ENCODE assay signal across 8 cellular contexts in genomic region chr2:32165027-32165347, GRCh38. TPM values are rescaled to one million over a fixed set of nuclear protein-coding genes. Genes with fewer than 3 reads are reported as not detected.
DNase-seq lines count a peak whose midpoint lies in the region; ATAC-seq, FAIRE-seq and TF ChIP-seq lines count a peak whose summit lies in the region.
"Not testable (repeated sequence)": the region's sequence is repeated elsewhere in the genome, so short reads cannot be mapped to it uniquely, and the experiment has no call there.

No MANE protein-coding gene starts in this region.

- not testable (repeated sequence) for H4K20me1 ChIP-seq in IMR-90 (ENCODE audit: insufficient read depth, low read length); SU-DHL-6 (ENCODE audit: low read depth, low read length); HepG2 (ENCODE audit: insufficient read depth, low read length)

- H4K5ac ChIP-seq in IMR-90 (ENCODE audit: low read depth, low read length), result peak overlapping the region; percentile 49; the same call in 1 of the 2 replicates

- H2BK5ac ChIP-seq in IMR-90 (ENCODE audit: low read depth, low read length, poor library complexity, severe bottlenecking); trophoblast cell (ENCODE audit: low read depth, low read length, poor library complexity): not testable (repeated sequence)

- not testable (repeated sequence) for TF ChIP-seq EP300 in esophagus muscularis mucosa (IDR thresholded peaks at IDR 0.05); HepG2 (IDR thresholded peaks at IDR 0.05; ENCODE audit: low read depth in 2 of 2, low read length in 2 of 2); HepG2 (CRISPR knock-in tag; IDR thresholded peaks at IDR 0.05; ENCODE audit: borderline replicate concordance)

- H2BK15ac ChIP-seq in IMR-90 (ENCODE audit: low read depth, low read length), result not testable (repeated sequence)

- not testable (repeated sequence) for H3K9me1 ChIP-seq in IMR-90 (ENCODE audit: insufficient read depth, low read length)

- intact Hi-C loops in IMR-90 (cut with micrococcal nuclease); upper lobe of right lung (cut with DNase I): not testable (repeated sequence)
- intact Hi-C loops in ascending aorta (cut with DNase I), result loop anchor here (1.0 to 5.0 kb wide), 5 partner anchors 102 to 1432 kb away; partner anchors contain the start of genes BIRC6, FAM98A, MEMO1 and SPAST
- intact Hi-C loops in esophagus muscularis mucosa (cut with DNase I), result loop anchor here (5.0 kb wide), 1 partner anchor 103 kb away; the partner anchor contains the start of gene SPAST
- intact Hi-C loops in HepG2 (cut with micrococcal nuclease; ENCODE audit: unreplicated experiment), result loop anchor here (1.0 to 2.0 kb wide), 2 partner anchors 112 to 164 kb away; partner anchors contain the start of gene YIPF4

- H3K4me1 ChIP-seq in IMR-90 (ENCODE audit: control insufficient read depth, insufficient read depth, low read length); ascending aorta; trophoblast cell (ENCODE audit: control insufficient read depth in 1 of 2, insufficient read depth in 2 of 2, low read length in 2 of 2): not testable (repeated sequence)
- peaks cover 15 to 28% (median 24%) of the 10 kb centered on the region in 4 donors for H3K4me1 ChIP-seq in esophagus muscularis mucosa
- H3K4me1 ChIP-seq in HepG2 (ENCODE audit: insufficient read depth, low read length), result peaks cover 22% of the 10 kb centered on the region
- peaks cover 14% of the 10 kb centered on the region for H3K4me1 ChIP-seq in upper lobe of right lung

- not testable (repeated sequence) for TF ChIP-seq CTCF in GM12864 (IDR thresholded peaks at IDR 0.05; ENCODE audit: low read depth, low read length, missing control alignments); IMR-90 (conservative IDR thresholded peaks at IDR 0.05; ENCODE audit: low read depth, low read length); SU-DHL-6 (IDR thresholded peaks at IDR 0.05; ENCODE audit: insufficient read depth, low read length, poor library complexity, severe bottlenecking); ascending aorta (IDR thresholded peaks at IDR 0.05); esophagus muscularis mucosa (IDR thresholded peaks at IDR 0.05); HepG2 (CRISPR knock-in tag; IDR thresholded peaks at IDR 0.05); upper lobe of right lung (IDR thresholded peaks at IDR 0.05)

- 0 out of 2 replicates have a peak overlapping the region, but pooled peaks have one; percentile 40 for H3K14ac ChIP-seq in IMR-90 (replicated peaks; ENCODE audit: low read depth, low read length)
- not testable (repeated sequence) for H3K14ac ChIP-seq in trophoblast cell (ENCODE audit: low read length)

- WGBS in IMR-90 (ENCODE audit: extremely low coverage in 2 of 2, insufficient read length in 1 of 2), 2 experiments, result 0% methylated on average over 4 of the region's 13 CpGs; no CpG with 5 or more reads in 1 of the 2 experiments
- 5% methylated on average over 13 of the region's 13 CpGs for WGBS in esophagus muscularis mucosa
- 5% methylated on average over 13 of the region's 13 CpGs for WGBS in HepG2 (ENCODE audit: low lambda C conversion rate)
- no CpG with 5 or more reads among the region's 13 CpGs for WGBS in trophoblast cell (ENCODE audit: extremely low coverage, insufficient coverage, insufficient read length)

- H4K12ac ChIP-seq in trophoblast cell (ENCODE audit: low read depth, low read length), result not testable (repeated sequence)

- H4K8ac ChIP-seq in IMR-90 (ENCODE audit: low read depth in 2 of 2, low read length in 2 of 2) (peak overlapping the region; percentile 77; a peak in 3 of 4 replicates), trophoblast cell (ENCODE audit: low read depth, low read length) (peak overlapping the region; percentile 31)

- TF ChIP-seq RAD21 in IMR-90 (IDR thresholded peaks at IDR 0.05; ENCODE audit: low read length); HepG2 (CRISPR knock-in tag; IDR thresholded peaks at IDR 0.05): not testable (repeated sequence)

- not testable (repeated sequence) for H3K18ac ChIP-seq in IMR-90 (ENCODE audit: low read depth, low read length); trophoblast cell (ENCODE audit: low read length)

- H3K56ac ChIP-seq in IMR-90 (ENCODE audit: extremely low read depth, insufficient read depth, low read length), result not testable (repeated sequence)

- TF ChIP-seq POLR2A in IMR-90 (IDR thresholded peaks at IDR 0.05; ENCODE audit: low read depth, low read length); esophagus muscularis mucosa (IDR thresholded peaks at IDR 0.05; ENCODE audit: low read depth); HepG2 (IDR thresholded peaks at IDR 0.05; ENCODE audit: insufficient read depth in 1 of 2, low read depth in 2 of 2, low read length in 2 of 2): not testable (repeated sequence)

- not testable (repeated sequence) for H3K23ac ChIP-seq in IMR-90 (ENCODE audit: low read depth, low read length); trophoblast cell (ENCODE audit: low read length)

- not testable (repeated sequence) for H3K9me2 ChIP-seq in SU-DHL-6 (replicated peaks; ENCODE audit: insufficient read depth, low read length)

- CTCF ChIA-PET in IMR-90 (lab: Yijun Ruan, JAX); HepG2 (lab: Yijun Ruan, JAX; ENCODE audit: low intra/inter-chr PET ratio, low total read pairs): not testable (repeated sequence)

- peak overlapping the region; percentile 71 for H2AFZ ChIP-seq in IMR-90 (replicated peaks; ENCODE audit: low read length, poor library complexity)
- H2AFZ ChIP-seq in SU-DHL-6 (ENCODE audit: low read depth, low read length, severe bottlenecking), result peak overlapping the region; percentile 57
- H2AFZ ChIP-seq in HepG2 (ENCODE audit: low read length); trophoblast cell (ENCODE audit: insufficient read depth, low read length, poor library complexity): not testable (repeated sequence)

- H3K9ac ChIP-seq in IMR-90 (ENCODE audit: low read depth, low read length), result peak overlapping the region; percentile 77
- peak overlapping the region; percentile 75 for H3K9ac ChIP-seq in SU-DHL-6 (ENCODE audit: low read length)
- H3K9ac ChIP-seq in HepG2 (ENCODE audit: insufficient read depth, low read depth, low read length), result peak overlapping the region; percentile 89
- H3K9ac ChIP-seq in trophoblast cell (ENCODE audit: low read length), result not testable (repeated sequence)

- H2BK120ac ChIP-seq in IMR-90 (ENCODE audit: low read depth, low read length); trophoblast cell (ENCODE audit: insufficient read depth, low read length, poor library complexity): not testable (repeated sequence)

- H3K4me2 ChIP-seq in IMR-90 (ENCODE audit: low read depth, low read length), result peak overlapping the region; percentile 77; the same call in 1 of the 2 replicates
- H3K4me2 ChIP-seq in SU-DHL-6 (ENCODE audit: low read depth, low read length, poor library complexity, severe bottlenecking), result peak overlapping the region; percentile 97
- peak overlapping the region; percentile 66 for H3K4me2 ChIP-seq in HepG2 (ENCODE audit: low read depth, low read length)
- peak overlapping the region; percentile 69 for H3K4me2 ChIP-seq in trophoblast cell (ENCODE audit: low read length)

- H3K27me3 ChIP-seq in IMR-90 (ENCODE audit: control insufficient read depth, insufficient read depth, low read length); SU-DHL-6 (ENCODE audit: low read length); ascending aorta; esophagus muscularis mucosa; HepG2 (ENCODE audit: control insufficient read depth in 1 of 2, insufficient read depth in 2 of 2, low read length in 2 of 2); trophoblast cell (ENCODE audit: insufficient read depth, low read length); upper lobe of right lung: not testable (repeated sequence)

- H3K4ac ChIP-seq in IMR-90 (ENCODE audit: low read depth, low read length), result 0 out of 2 replicates have a peak overlapping the region, but pooled peaks have one; percentile 45
- not testable (repeated sequence) for H3K4ac ChIP-seq in trophoblast cell (ENCODE audit: low read depth, low read length)

- H2AK9ac ChIP-seq in IMR-90 (replicated peaks; ENCODE audit: low read depth, low read length, poor library complexity), result not testable (repeated sequence)

- POLR2A ChIA-PET in IMR-90 (lab: Charles Lee; ENCODE audit: unreplicated experiment) (interaction anchor here (1.0 kb wide), 1 partner anchor 103 kb away, joined by 3 read pairs; no protein-coding TSS in a partner anchor), HepG2 (lab: Yijun Ruan, JAX) (interaction anchor here (0.7 to 2.3 kb wide), 33 partner anchors 8 to 1434 kb away, joined by 3 to 62 read pairs (median 5); partner anchors contain the start of genes DPY30, FAM98A, NLRC4 and SPAST)

- ATAC-seq in IMR-90 (ENCODE audit: low read depth) (peak; percentile 27), HepG2 (peak; percentile 28)
- not testable (repeated sequence) for ATAC-seq in upper lobe of right lung

- H2BK20ac ChIP-seq in IMR-90 (ENCODE audit: low read depth, low read length), result not testable (repeated sequence)

- dilution Hi-C loops in IMR-90 (cut with HindIII; ENCODE audit: low sequenced_read_pairs, unreplicated experiment), result not testable (repeated sequence)

- H3F3A ChIP-seq in SU-DHL-6 (ENCODE audit: insufficient read depth), result peaks cover 32% of the 10 kb centered on the region

- H3K79me2 ChIP-seq in SU-DHL-6 (ENCODE audit: insufficient read depth, low read length) (peaks cover 35% of the 10 kb centered on the region), HepG2 (ENCODE audit: insufficient read depth, low read length) (peaks cover 34% of the 10 kb centered on the region)
- not testable (repeated sequence) for H3K79me2 ChIP-seq in trophoblast cell (ENCODE audit: control insufficient read depth, insufficient read depth, low read length, poor library complexity)

- not testable (repeated sequence) for H2BK12ac ChIP-seq in trophoblast cell (ENCODE audit: low read length)

- H3K9me3 ChIP-seq in IMR-90 (ENCODE audit: control insufficient read depth, insufficient read depth, low read length); SU-DHL-6 (ENCODE audit: insufficient read depth, low read length); ascending aorta; esophagus muscularis mucosa; HepG2 (ENCODE audit: low read length); trophoblast cell (ENCODE audit: insufficient read depth, low read depth, low read length); upper lobe of right lung: not testable (repeated sequence)

- BruUV-seq in IMR-90 (replicated peaks; lab: Mats Ljungman, UMichigan); HepG2 (replicated peaks; lab: Mats Ljungman, UMichigan): not testable (repeated sequence)

- not testable (repeated sequence) for H3K27ac ChIP-seq in IMR-90 (ENCODE audit: insufficient read depth, low read length)
- H3K27ac ChIP-seq in SU-DHL-6 (ENCODE audit: low read depth, low read length) (peak overlapping the region; percentile 63), ascending aorta (peak overlapping the region; percentile 87 to 91), esophagus muscularis mucosa (replicated peaks in 1 of 4) (peak overlapping the region; percentile 83 to 92 (median 91)), HepG2 (ENCODE audit: extremely low read length, insufficient read depth, low read length) (peak overlapping the region; percentile 80), trophoblast cell (ENCODE audit: low read depth, low read length) (peak overlapping the region; percentile 84), upper lobe of right lung (peak overlapping the region; percentile 94)

- H3K4me3 ChIP-seq in GM12864 (ENCODE audit: low read depth, low read length) (peak overlapping the region; percentile 60), IMR-90 (ENCODE audit: insufficient read depth, low read depth, low read length) (peak overlapping the region; percentile 91), SU-DHL-6 (ENCODE audit: insufficient read depth, low read length, poor library complexity, severe bottlenecking) (peak overlapping the region; percentile 88), ascending aorta (peak overlapping the region; percentile 77 to 80), esophagus muscularis mucosa (peak overlapping the region; percentile 72 to 89 (median 78)), HepG2 (replicated peaks in 1 of 3; ENCODE audit: insufficient read depth in 1 of 3, low read depth in 2 of 3, low read length in 3 of 3) (peak overlapping the region; percentile 85 to 86 (median 86)), trophoblast cell (ENCODE audit: low read depth, low read length) (peak overlapping the region; percentile 79), upper lobe of right lung (peak overlapping the region; percentile 83)

- H3K36me3 ChIP-seq in IMR-90 (ENCODE audit: control insufficient read depth, insufficient read depth, low read length); SU-DHL-6 (ENCODE audit: low read length); ascending aorta; esophagus muscularis mucosa; HepG2 (replicated peaks in 1 of 2; ENCODE audit: control insufficient read depth in 1 of 2, insufficient read depth in 2 of 2, low read length in 2 of 2); trophoblast cell (ENCODE audit: control insufficient read depth in 1 of 2, insufficient read depth in 2 of 2, low read length in 2 of 2): not testable (repeated sequence)
- H3K36me3 ChIP-seq in upper lobe of right lung, result peaks cover 10% of the 10 kb centered on the region

- DNase-seq in GM12864 (ENCODE audit: low read depth); IMR-90; ascending aorta (ENCODE audit: low spot score in 2 of 2); esophagus muscularis mucosa (ENCODE audit: extremely low spot score); upper lobe of right lung: not testable (repeated sequence)
- DNase-seq in HepG2 (ENCODE audit: low spot score), result peak; percentile 9
- peak in 1 of 2 donors; percentile 24 for DNase-seq in trophoblast cell

- not testable (repeated sequence) for H2AK5ac ChIP-seq in IMR-90 (ENCODE audit: low read depth, low read length); trophoblast cell (ENCODE audit: low read length)

- in situ Hi-C loops in IMR-90 (cut with MboI; ENCODE audit: low sequenced_read_pairs); HepG2 (cut with HindIII; ENCODE audit: extremely low pct_ligation_motif_present, low pct_unique_long_range_greater_than_20kb): not testable (repeated sequence)

- peaks cover 16 to 34% of the 10 kb centered on the region in 2 experiments for H3K79me1 ChIP-seq in IMR-90 (ENCODE audit: low read depth in 1 of 2, low read length in 2 of 2)
- not testable (repeated sequence) for H3K79me1 ChIP-seq in trophoblast cell (ENCODE audit: low read length)

- not testable (repeated sequence) for H4K91ac ChIP-seq in IMR-90 (ENCODE audit: insufficient read depth, low read depth, low read length)
- H4K91ac ChIP-seq in trophoblast cell (ENCODE audit: low read depth, low read length), result peak overlapping the region; percentile 28

- FAIRE-seq in HepG2 (lab: Jason Lieb, UNC), result not testable (repeated sequence)

RNA-seq across cellular contexts. Expression of gene SLC30A6, which starts 0.7 kb away (rescaled TPM):
- total RNA-seq in IMR-90 (2012; rRNA removed) (23.8 and 33.1 TPM in 2 replicates), ascending aorta (4.5 TPM), esophagus muscularis mucosa (10 to 100 TPM; 12.9 to 16.9 (median 15.3) TPM), HepG2 (2016; rRNA removed; fragmentation: Illumina TruSeq; extraction: Trizol) (25.7 and 26.0 TPM in 2 replicates), upper lobe of right lung (26.2 TPM)
- polyA plus RNA-seq in IMR-90 (2012; rRNA removed) (8.2 and 9.8 TPM in 2 replicates), HepG2 (2011; rRNA removed) (19.8 and 26.1 TPM in 2 replicates)
- polyA plus RNA-seq in IMR-90 (2012; cell fraction: cytosol; rRNA removed), result 2.1 and 3.2 TPM in 2 replicates
- 1.5 and 8.6 TPM in 2 replicates for polyA plus RNA-seq in IMR-90 (2012; cell fraction: nucleus; rRNA removed; ENCODE audit: low replicate concordance)
- 3.4 and 3.5 TPM in 2 replicates for total RNA-seq in HepG2 (2016; cell fraction: cytosol; rRNA removed; fragmentation: Illumina TruSeq; extraction: Trizol; ENCODE audit: low read depth)
- 24.7 and 26.0 TPM in 2 replicates for total RNA-seq in HepG2 (2016; cell fraction: insoluble cytoplasmic fraction; rRNA removed; fragmentation: Illumina TruSeq; extraction: Trizol)
- 7.7 and 8.4 TPM in 2 replicates for total RNA-seq in HepG2 (2016; cell fraction: membrane; rRNA removed; fragmentation: Illumina TruSeq; extraction: Trizol)
- total RNA-seq in HepG2 (2016; cell fraction: nucleus; rRNA removed; fragmentation: Illumina TruSeq; extraction: Trizol), result 27.6 and 34.5 TPM in 2 replicates
- 12.3 and 20.7 TPM in 2 replicates for polyA plus RNA-seq in HepG2 (2011; cell fraction: cytosol; rRNA removed)
- polyA plus RNA-seq in HepG2 (2011; cell fraction: nucleus; rRNA removed), result 7.8 and 10.3 TPM in 2 replicates
- polyA plus RNA-seq in HepG2 (2012), result 14.5 and 18.8 TPM in 2 replicates
- 1.1 and 1.2 TPM in 2 replicates for polyA plus RNA-seq in HepG2 (2016; cell fraction: cytosol; fragmentation: Illumina TruSeq; extraction: Trizol; ENCODE audit: low read depth)
- polyA plus RNA-seq in HepG2 (2016; cell fraction: insoluble cytoplasmic fraction; fragmentation: Illumina TruSeq; extraction: Trizol; ENCODE audit: low read depth), result 15.8 and 17.5 TPM in 2 replicates
- 3.1 and 3.4 TPM in 2 replicates for polyA plus RNA-seq in HepG2 (2016; cell fraction: membrane; fragmentation: Illumina TruSeq; extraction: Trizol; ENCODE audit: low read depth)
- 25.8 and 27.4 TPM in 2 replicates for polyA plus RNA-seq in HepG2 (2016; cell fraction: nucleus; fragmentation: Illumina TruSeq; extraction: Trizol; ENCODE audit: insufficient read depth, low read depth)
- polyA minus RNA-seq in HepG2 (2011; rRNA and poly(A)+ RNA removed; ENCODE audit: low replicate concordance), result 18.7 and 24.5 TPM in 2 replicates
- 24.5 and 25.1 TPM in 2 replicates for polyA minus RNA-seq in HepG2 (2011; cell fraction: cytosol; rRNA and poly(A)+ RNA removed)
- polyA minus RNA-seq in HepG2 (2011; cell fraction: nucleus; rRNA and poly(A)+ RNA removed), result 71.7 and 84.9 TPM in 2 replicates
- 17.7 and 18.2 TPM in 2 replicates for polyA plus RNA-seq in trophoblast cell (2013)
